Comparison of ENCODE assay signal across 20 cellular contexts in genomic region chr17:4165301-4166010, GRCh38. TPM values are rescaled to one million over a fixed set of nuclear protein-coding genes. Genes with fewer than 3 reads are reported as not detected.
A peak's percentile ranks its signal among the peaks of the same experiment; 100 is the strongest.
DNase-seq lines count a peak whose midpoint lies in the region; ATAC-seq, FAIRE-seq and TF ChIP-seq lines count a peak whose summit lies in the region.
"Had no signal": no experiment of that assay in that cellular context is flagged by ENCODE, and none has a peak within 500 bp of the region (broad histone marks: within the 10 kb centered on the region; RNA-seq: fewer than 3 reads in every experiment).

No MANE protein-coding gene starts in this region.

- FAIRE-seq in bronchial epithelial cell (lab: Jason Lieb, UNC) = no peak
- FAIRE-seq: GM12891, GM18507, RCC 7860 had no signal

- H2AFZ ChIP-seq in osteoblast (ENCODE audit: low read length) = no peak overlapping the region

- H3K4me1 ChIP-seq in heart right ventricle (peaks cover 0 to 52% (median 28%) of the 10 kb centered on the region in 9 donors), osteoblast (ENCODE audit: insufficient read depth, low read length) (peaks cover 10% of the 10 kb centered on the region)

- 47 to 58% methylated on average over 10 of the region's 10 CpGs for WGBS in heart right ventricle, 2 donors

- H3K36me3 ChIP-seq in bronchial epithelial cell (ENCODE audit: control insufficient read depth, insufficient read depth, low read length) = peaks cover 18% of the 10 kb centered on the region
- peaks cover 0 to 74% (median 43%) of the 10 kb centered on the region in 9 donors for H3K36me3 ChIP-seq in heart right ventricle
- peaks cover 50% of the 10 kb centered on the region for H3K36me3 ChIP-seq in osteoblast (ENCODE audit: insufficient read depth, low read length)

- H3K4me2 ChIP-seq in osteoblast (ENCODE audit: insufficient read depth, low read length) = no peak overlapping the region

- DNase-seq in HPDE6-E6E7 (ENCODE audit: extremely low spot score) (peak; percentile 55), bronchial epithelial cell (ENCODE audit: low read depth) (peak; percentile 69), heart right ventricle (peak; percentile 62 to 63), osteoblast (ENCODE audit: insufficient read length, low spot score, missing footprints) (peak; percentile 57), left lobe of liver (ENCODE audit: low spot score) (no peak), NCI-H2171 (lab: John Stamatoyannopoulos, UW) (no peak), NCI-H1930 (lab: John Stamatoyannopoulos, UW) (no peak)
- DNase-seq: COR-L47, GF-D8, H7, IMR-90, Karpas-422, MM.1S, NCI-H1105, NCI-H1694 treated with DMSO at 0.1 percent for 48 hours, NCI-H446, NCI-H69 had no signal

- H3K9me3 ChIP-seq in heart right ventricle (no peaks in the 10 kb centered on the region), osteoblast (ENCODE audit: low read depth, low read length) (no peaks in the 10 kb centered on the region)

- no peaks in the 10 kb centered on the region for H3K27me3 ChIP-seq in bronchial epithelial cell (ENCODE audit: control insufficient read depth, insufficient read depth, low read length)
- no peaks in the 10 kb centered on the region for H3K27me3 ChIP-seq in heart right ventricle
- no peaks in the 10 kb centered on the region for H3K27me3 ChIP-seq in osteoblast (ENCODE audit: insufficient read depth, low read length)

- no peak for TF ChIP-seq CTCF in bronchial epithelial cell (IDR thresholded peaks at IDR 0.05; ENCODE audit: insufficient read depth, low read length, severe bottlenecking)
- no peak for TF ChIP-seq CTCF in heart right ventricle (IDR thresholded peaks at IDR 0.05)
- TF ChIP-seq CTCF in osteoblast (IDR thresholded peaks at IDR 0.05; ENCODE audit: extremely low read depth, low read depth, low read length) = no peak

- H3K27ac ChIP-seq in heart right ventricle (no peak overlapping the region), osteoblast (ENCODE audit: low read depth, low read length) (no peak overlapping the region)

- no peaks in the 10 kb centered on the region for H4K20me1 ChIP-seq in osteoblast (ENCODE audit: insufficient read depth, low read length)

- peak; percentile 53 to 88 (median 67) for ATAC-seq in heart right ventricle
- no peak for ATAC-seq in left lobe of liver

- H3K4me3 ChIP-seq in bronchial epithelial cell (ENCODE audit: low read depth, low read length) (no peak overlapping the region), heart right ventricle (no peak overlapping the region), osteoblast (ENCODE audit: insufficient read depth, low read length) (no peak overlapping the region)

- no peaks in the 10 kb centered on the region for H3K79me2 ChIP-seq in osteoblast (ENCODE audit: insufficient read depth, low read length)

- intact Hi-C loops in heart right ventricle (cut with DNase I) = loop anchor here in 1 of 10 donors (2.0 kb wide), 1 partner anchor 39 kb away; no protein-coding TSS in a partner anchor

RNA-seq across cellular contexts. Expression of gene CYB5D2, which starts 22.5 kb away (rescaled TPM):
- total RNA-seq in bronchial epithelial cell (12.9 and 13.3 TPM in 2 replicates), heart right ventricle (10 to 100 TPM in 5 of 10 donors, 1 to 10 TPM in 5; 7.2 to 13.4 (median 9.8) TPM), osteoblast (38.3 and 46.3 TPM in 2 replicates), left lobe of liver (18.8 TPM)
- polyA plus RNA-seq in heart right ventricle = 10 to 100 TPM in 1 of 2 donors, 1 to 10 TPM in 1; 6.9 to 11.6 TPM

RNA-seq across cellular contexts. Expression of gene ZZEF1, which starts 22.6 kb away (rescaled TPM):
- total RNA-seq in bronchial epithelial cell (17.1 and 19.7 TPM in 2 replicates), heart right ventricle (10 to 100 TPM; 29.6 to 39.3 (median 34.3) TPM), osteoblast (46.9 and 52.8 TPM in 2 replicates), left lobe of liver (19.1 TPM)
- polyA plus RNA-seq in heart right ventricle = 10 to 100 TPM in 1 of 2 donors, 1 to 10 TPM in 1; 7.1 to 16.8 TPM

Comparison
In these comparisons a context has a peak if more than half of its experiments do, and no peak if none do; other contexts are left out.
1. DNase-seq: peak in HPDE6-E6E7 (single experiment), bronchial epithelial cell (single experiment), heart right ventricle (2 of 2) and osteoblast (single experiment); none in left lobe of liver (single experiment), NCI-H2171 (single experiment) and NCI-H1930 (0 of 2).